ENCODE assay signal across 1 cellular context in the genomic region with DNA sequence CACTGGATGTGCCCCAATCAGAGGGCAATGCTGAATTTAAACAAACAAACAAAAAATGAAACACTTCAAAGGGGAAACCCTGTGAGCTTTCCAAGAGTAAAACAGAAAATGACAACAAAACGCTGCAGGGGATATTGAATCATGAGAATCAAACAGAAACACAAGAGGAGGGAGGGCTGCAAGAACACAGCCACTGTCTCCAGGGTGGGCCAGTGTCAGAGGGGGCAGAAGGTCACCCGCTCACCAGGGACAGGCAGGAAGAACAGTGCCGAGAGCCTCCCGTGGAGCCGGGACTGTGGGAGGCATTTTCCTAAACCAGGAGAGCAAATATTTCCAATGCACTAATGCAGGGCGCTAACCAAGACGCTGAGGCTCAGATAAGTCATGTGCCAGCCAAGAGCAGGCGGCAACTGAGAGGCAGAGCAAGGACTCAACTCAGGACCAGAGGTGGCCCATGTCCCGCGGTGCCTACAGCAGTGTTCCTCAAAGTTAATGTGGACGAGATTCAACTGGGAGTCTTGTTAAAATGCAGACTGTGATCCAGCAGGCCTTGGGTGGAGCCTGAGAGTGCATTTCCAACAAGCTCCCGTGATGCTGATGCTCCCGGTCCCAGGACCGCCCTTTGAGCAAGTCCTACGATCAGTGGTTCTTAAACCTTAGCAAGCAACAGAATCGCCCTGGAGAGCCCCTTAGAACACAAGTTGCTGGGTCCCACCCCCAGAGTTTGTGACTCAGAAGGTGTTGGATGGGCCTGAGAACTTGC.
TF ChIP-seq lines count a peak whose summit lies in the region.

No MANE protein-coding gene starts in this region.

TF ChIP-seq in H1, 55 proteins besides CTCF, POLR2A, EP300 and RAD21:
- TF ChIP-seq MAFK (IDR thresholded peaks at IDR 0.05; ENCODE audit: low read depth, low read length) (no peak), HDAC2 (IDR thresholded peaks at IDR 0.05; ENCODE audit: borderline replicate concordance in 1 of 2, low read depth in 2 of 2, low read length in 2 of 2) (no peak), CBX5 (IDR thresholded peaks at IDR 0.05; ENCODE audit: low read depth, low read length) (no peak), TCF12 (IDR thresholded peaks at IDR 0.05; ENCODE audit: low read depth, low read length) (no peak), HDAC6 (IDR thresholded peaks at IDR 0.05; ENCODE audit: low read depth, low read length) (no peak), JUND (IDR thresholded peaks at IDR 0.05; ENCODE audit: low read length) (no peak), SAP30 (IDR thresholded peaks at IDR 0.05; ENCODE audit: insufficient read depth, insufficient replicate concordance, low read length) (no peak), EGR1 (IDR thresholded peaks at IDR 0.05; ENCODE audit: borderline replicate concordance, low read depth, low read length) (no peak)
